ENCODE assay signal across 26 cellular contexts in the genomic region with DNA sequence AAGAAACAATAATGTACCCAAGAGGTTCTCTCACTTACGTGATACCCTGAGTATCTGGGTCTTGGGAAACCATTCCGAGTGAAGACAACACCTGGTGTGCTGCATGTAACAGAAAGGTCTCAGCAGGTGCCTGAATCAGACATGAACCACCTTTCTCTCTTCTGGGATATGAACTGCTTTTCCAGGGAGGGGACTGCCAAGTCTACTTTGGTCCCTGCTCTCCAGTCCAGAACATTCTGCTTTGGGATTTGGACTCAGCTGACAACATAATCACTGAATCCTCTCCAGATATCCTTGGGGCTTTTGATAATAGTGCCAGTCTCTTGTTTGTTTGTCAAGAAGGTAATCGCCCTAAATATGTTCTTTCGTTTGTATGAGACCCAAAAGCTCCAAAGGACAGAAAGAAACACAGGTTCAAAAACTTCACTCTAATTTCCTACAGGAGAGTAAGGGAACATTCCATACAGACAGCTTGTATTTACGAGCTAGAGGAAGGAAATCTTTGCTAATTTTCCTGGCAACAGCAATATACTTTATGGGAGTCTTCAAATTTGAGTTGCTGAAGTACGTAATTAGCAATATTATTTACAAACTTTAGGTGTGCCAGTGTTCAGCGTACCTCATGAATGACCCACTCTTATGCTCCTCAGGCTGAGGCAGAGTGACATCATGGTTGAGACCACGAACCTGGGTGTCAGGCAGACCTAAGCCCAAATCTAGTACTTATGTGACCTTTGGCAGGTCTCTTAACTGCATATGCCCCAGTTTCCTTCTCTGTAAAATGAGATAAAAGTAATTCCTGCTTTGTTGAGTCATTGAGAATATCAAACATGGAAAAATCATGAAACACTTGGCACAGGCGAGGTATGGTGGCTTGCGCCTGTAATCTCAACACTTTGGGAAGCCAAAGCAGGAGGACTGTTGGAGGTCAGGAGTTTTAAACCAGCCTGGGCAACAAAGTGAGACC. TPM values are rescaled to one million over a fixed set of nuclear protein-coding genes. Genes with fewer than 3 reads are reported as not detected.
A peak's percentile ranks its signal among the peaks of the same experiment; 100 is the strongest.
DNase-seq lines count a peak whose midpoint lies in the region; ATAC-seq, FAIRE-seq and TF ChIP-seq lines count a peak whose summit lies in the region.
"Had no signal": no experiment of that assay in that cellular context is flagged by ENCODE, and none has a peak within 500 bp of the region (broad histone marks: within the 10 kb centered on the region; RNA-seq: fewer than 3 reads in every experiment).

No MANE protein-coding gene starts in this region.

- in situ Hi-C loops in HepG2 (cut with HindIII; ENCODE audit: extremely low pct_ligation_motif_present, low pct_unique_long_range_greater_than_20kb) = no loop called here

- ATAC-seq in HepG2 = no peak
- peak in 1 of 4 donors; percentile 36 for ATAC-seq in psoas muscle
- ATAC-seq: A549; naive thymus-derived CD8-positive, alpha-beta T cell; sciatic nerve had no signal

- DNase-seq in HepG2 (ENCODE audit: low spot score) = no peak
- no peak for DNase-seq in keratinocyte (ENCODE audit: low read depth, low spot score)
- DNase-seq in psoas muscle = no peak
- no peak for DNase-seq in small intestine
- DNase-seq in activated gamma-delta T cell (lab: John Stamatoyannopoulos, UW) = no peak
- no peak for DNase-seq in NCI-H446 (lab: John Stamatoyannopoulos, UW)
- no peak for DNase-seq in mesenteric fat pad (ENCODE audit: low spot score)
- DNase-seq: activated CD4-positive, alpha-beta T cell treated with anti-CD3 and anti-CD28 coated beads for 4 hours; activated naive CD4-positive, alpha-beta T cell treated with anti-CD3 and anti-CD28 coated beads, Interleukin-2, amount 50 U/mL, for 16 hours; amygdala; DMS53; GDM1; hypothalamus; IMR-90; naive thymus-derived CD8-positive, alpha-beta T cell; NCI-H1048; NCI-H1694 treated with DMSO at 0.1 percent for 48 hours; NCI-H2171 treated with DMSO at 0.1 percent for 48 hours; NCI-H524 treated with DMSO at 0.1 percent for 48 hours; SK-N-SH; T-helper 2 cell had no signal

- no peak overlapping the region for H3K4me3 ChIP-seq in liver (ENCODE audit: low read depth in 1 of 3, low read length in 3 of 3)
- H3K4me3 ChIP-seq in HepG2 (replicated peaks in 1 of 3; ENCODE audit: insufficient read depth in 1 of 3, low read depth in 2 of 3, low read length in 3 of 3) = no peak overlapping the region
- no peak overlapping the region for H3K4me3 ChIP-seq in keratinocyte (ENCODE audit: control insufficient read depth in 2 of 3, extremely low read depth in 1 of 3, insufficient read depth in 2 of 3, low read depth in 1 of 3, low read length in 3 of 3)
- H3K4me3 ChIP-seq in psoas muscle = no peak overlapping the region
- no peak overlapping the region for H3K4me3 ChIP-seq in small intestine (ENCODE audit: low read depth in 1 of 2, low read length in 2 of 2)
- H3K4me3 ChIP-seq: A549, cardiac muscle cell, dorsolateral prefrontal cortex had no signal

- H3K27ac ChIP-seq in liver (ENCODE audit: low read depth in 1 of 2, low read length in 2 of 2) (peak overlapping the region; percentile 92 to 93), HepG2 (ENCODE audit: extremely low read length, insufficient read depth, low read length) (no peak overlapping the region), keratinocyte (ENCODE audit: control insufficient read depth, insufficient read depth, low read length) (no peak overlapping the region), psoas muscle (peak overlapping the region; percentile 41), small intestine (ENCODE audit: low read depth in 1 of 2, low read length in 1 of 2) (peak overlapping the region in 1 of 2 donors; percentile 33)
- H3K27ac ChIP-seq: cardiac muscle cell had no signal

- POLR2A ChIA-PET in HepG2 (lab: Yijun Ruan, JAX) = no interaction called here

- H3K27me3 ChIP-seq in liver (ENCODE audit: control insufficient read depth in 4 of 4, insufficient read depth in 4 of 4, low read length in 3 of 4) (no peaks in the 10 kb centered on the region), HepG2 (ENCODE audit: control insufficient read depth in 1 of 2, insufficient read depth in 2 of 2, low read length in 2 of 2) (no peaks in the 10 kb centered on the region), keratinocyte (ENCODE audit: control insufficient read depth, extremely low read depth, insufficient read depth, low read length) (no peaks in the 10 kb centered on the region), psoas muscle (ENCODE audit: insufficient read depth in 3 of 3, low read length in 2 of 3) (no peaks in the 10 kb centered on the region), small intestine (ENCODE audit: control insufficient read depth in 2 of 2, insufficient read depth in 2 of 2, low read length in 2 of 2) (no peaks in the 10 kb centered on the region)
- H3K27me3 ChIP-seq: cardiac muscle cell, dorsolateral prefrontal cortex had no signal

- no peak overlapping the region for H2AFZ ChIP-seq in HepG2 (ENCODE audit: low read length)
- peak overlapping the region; percentile 10 for H2AFZ ChIP-seq in keratinocyte (ENCODE audit: control insufficient read depth, low read length)

- FAIRE-seq in HepG2 (lab: Jason Lieb, UNC) (no peak), keratinocyte (lab: Jason Lieb, UNC) (no peak), small intestine (lab: Jason Lieb, UNC) (no peak)
- FAIRE-seq: A549 had no signal

- 43% methylated on average over 10 of the region's 10 CpGs for WGBS in liver
- 51% methylated on average over 10 of the region's 10 CpGs for whole genome bisulfite sequencing in HepG2 (ENCODE audit: low lambda C conversion rate)
- 73 to 80% (median 76%) methylated on average over 10 of the region's 10 CpGs for WGBS in psoas muscle, 3 donors
- 79 to 85% (median 80%) methylated on average over 10 of the region's 10 CpGs for WGBS in small intestine, 3 donors

- H3K4me2 ChIP-seq in HepG2 (ENCODE audit: low read depth, low read length) (no peak overlapping the region), keratinocyte (ENCODE audit: control insufficient read depth, extremely low read depth, insufficient read depth, low read depth, low read length) (no peak overlapping the region)
- H3K4me2 ChIP-seq: A549, SK-N-SH had no signal

- H3K79me2 ChIP-seq in HepG2 (ENCODE audit: insufficient read depth, low read length) (no peaks in the 10 kb centered on the region), keratinocyte (ENCODE audit: control insufficient read depth, insufficient read depth, low read length) (no peaks in the 10 kb centered on the region)

- TF ChIP-seq CTCF in liver (IDR thresholded peaks at IDR 0.05; ENCODE audit: low read depth, low read length, missing input control) (no peak), HepG2 (CRISPR knock-in tag; IDR thresholded peaks at IDR 0.05) (no peak), keratinocyte (optimal IDR thresholded peaks at IDR 0.05 in 1 of 3, IDR thresholded peaks at IDR 0.05 in 1 of 3, conservative IDR thresholded peaks at IDR 0.05 in 1 of 3; ENCODE audit: extremely low read depth in 1 of 3, insufficient read depth in 2 of 3, low read length in 3 of 3) (no peak), psoas muscle (IDR thresholded peaks at IDR 0.05) (no peak)

- BruUV-seq in HepG2 (replicated peaks; lab: Mats Ljungman, UMichigan) = no TSS peak

- dilution Hi-C loops in keratinocyte (cut with MboI; ENCODE audit: extremely low pct_ligation_motif_present, low sequenced_read_pairs) = no loop called here

- intact Hi-C loops in HepG2 (cut with micrococcal nuclease; ENCODE audit: unreplicated experiment) (no loop called here), psoas muscle (cut with DNase I) (no loop called here)

- no peak for TF ChIP-seq EP300 in HepG2 (IDR thresholded peaks at IDR 0.05; ENCODE audit: low read depth in 2 of 2, low read length in 2 of 2)
- no peak for TF ChIP-seq EP300 in HepG2 (CRISPR knock-in tag; IDR thresholded peaks at IDR 0.05; ENCODE audit: borderline replicate concordance)

- TF ChIP-seq RAD21 in liver (IDR thresholded peaks at IDR 0.05) = peak; percentile 2 to 33
- no peak for TF ChIP-seq RAD21 in HepG2 (CRISPR knock-in tag; IDR thresholded peaks at IDR 0.05)

- H3K9me1 ChIP-seq in keratinocyte (ENCODE audit: control insufficient read depth, extremely low read depth, insufficient read depth, low read length) = no peaks in the 10 kb centered on the region

- H3K9ac ChIP-seq in liver (ENCODE audit: low read depth in 1 of 2, low read length in 2 of 2) (peak overlapping the region in 1 of 2 donors; percentile 39), HepG2 (ENCODE audit: insufficient read depth, low read depth, low read length) (no peak overlapping the region), keratinocyte (ENCODE audit: control insufficient read depth, extremely low read depth, insufficient read depth, low read length) (no peak overlapping the region)
- H3K9ac ChIP-seq: SK-N-SH had no signal

- H4K20me1 ChIP-seq in HepG2 (ENCODE audit: insufficient read depth, low read length) = no peaks in the 10 kb centered on the region
- no peaks in the 10 kb centered on the region for H4K20me1 ChIP-seq in keratinocyte (ENCODE audit: control insufficient read depth, extremely low read depth, insufficient read depth, low read length)

- H3K4me1 ChIP-seq in liver (ENCODE audit: control insufficient read depth in 4 of 4, insufficient read depth in 4 of 4, low read length in 3 of 4) (peaks cover 14 to 47% (median 26%) of the 10 kb centered on the region in 4 donors), HepG2 (ENCODE audit: insufficient read depth, low read length) (peaks cover 43% of the 10 kb centered on the region), keratinocyte (ENCODE audit: control insufficient read depth, extremely low read depth, insufficient read depth, low read length) (peaks cover 29% of the 10 kb centered on the region), psoas muscle (peaks cover 8% of the 10 kb centered on the region), small intestine (ENCODE audit: control insufficient read depth in 2 of 2, insufficient read depth in 1 of 2, low read depth in 1 of 2, low read length in 1 of 2) (no peaks in the 10 kb centered on the region)

- no peaks in the 10 kb centered on the region for H3K9me3 ChIP-seq in liver (ENCODE audit: control insufficient read depth in 4 of 4, low read length in 3 of 4)
- no peaks in the 10 kb centered on the region for H3K9me3 ChIP-seq in HepG2 (ENCODE audit: low read length)
- H3K9me3 ChIP-seq in keratinocyte (ENCODE audit: control insufficient read depth, low read depth, low read length) = no peaks in the 10 kb centered on the region
- H3K9me3 ChIP-seq in psoas muscle = no peaks in the 10 kb centered on the region
- no peaks in the 10 kb centered on the region for H3K9me3 ChIP-seq in small intestine (ENCODE audit: control insufficient read depth, low read depth)
- H3K9me3 ChIP-seq: A549, SK-N-SH had no signal

- H3K36me3 ChIP-seq in liver (ENCODE audit: control insufficient read depth in 4 of 4, insufficient read depth in 3 of 4, low read depth in 1 of 4, low read length in 3 of 4) (no peaks in the 10 kb centered on the region), HepG2 (replicated peaks in 1 of 2; ENCODE audit: control insufficient read depth in 1 of 2, insufficient read depth in 2 of 2, low read length in 2 of 2) (no peaks in the 10 kb centered on the region), keratinocyte (ENCODE audit: control insufficient read depth in 2 of 2, extremely low read depth in 1 of 2, insufficient read depth in 2 of 2, low read length in 2 of 2) (no peaks in the 10 kb centered on the region), psoas muscle (ENCODE audit: insufficient read depth in 1 of 2, low read depth in 1 of 2) (no peaks in the 10 kb centered on the region), small intestine (ENCODE audit: control insufficient read depth in 2 of 2, insufficient read depth in 2 of 2, low read length in 2 of 2) (no peaks in the 10 kb centered on the region)
- H3K36me3 ChIP-seq: cardiac muscle cell had no signal

- CTCF ChIA-PET in HepG2 (lab: Yijun Ruan, JAX; ENCODE audit: low intra/inter-chr PET ratio, low total read pairs) = no interaction called here

- no peak for TF ChIP-seq POLR2A in HepG2 (IDR thresholded peaks at IDR 0.05; ENCODE audit: insufficient read depth in 1 of 2, low read depth in 2 of 2, low read length in 2 of 2)

RNA-seq across cellular contexts. Expression of gene ABLIM1, which starts 5.4 kb away (rescaled TPM):
- total RNA-seq in liver = 10 to 100 TPM; 11.3 to 31.3 TPM
- 10 to 100 TPM; 10.9 to 14.8 TPM for polyA plus RNA-seq in liver
- total RNA-seq in HepG2 (2016; rRNA removed; fragmentation: Illumina TruSeq; extraction: Trizol) = 59.4 and 98.7 TPM in 2 replicates
- 9.8 and 11.3 TPM in 2 replicates for total RNA-seq in HepG2 (2016; cell fraction: cytosol; rRNA removed; fragmentation: Illumina TruSeq; extraction: Trizol; ENCODE audit: low read depth)
- 58.9 and 89.3 TPM in 2 replicates for total RNA-seq in HepG2 (2016; cell fraction: insoluble cytoplasmic fraction; rRNA removed; fragmentation: Illumina TruSeq; extraction: Trizol)
- total RNA-seq in HepG2 (2016; cell fraction: membrane; rRNA removed; fragmentation: Illumina TruSeq; extraction: Trizol) = 46.0 and 48.9 TPM in 2 replicates
- total RNA-seq in HepG2 (2016; cell fraction: nucleus; rRNA removed; fragmentation: Illumina TruSeq; extraction: Trizol) = 51.3 and 54.7 TPM in 2 replicates
- 68.6 and 92.7 TPM in 2 replicates for polyA plus RNA-seq in HepG2 (2011; rRNA removed)
- 71.2 and 78.6 TPM in 2 replicates for polyA plus RNA-seq in HepG2 (2011; cell fraction: cytosol; rRNA removed)
- polyA plus RNA-seq in HepG2 (2011; cell fraction: nucleus; rRNA removed) = 66.0 and 78.5 TPM in 2 replicates
- 35.3 and 56.8 TPM in 2 replicates for polyA plus RNA-seq in HepG2 (2012)
- polyA plus RNA-seq in HepG2 (2016; cell fraction: cytosol; fragmentation: Illumina TruSeq; extraction: Trizol; ENCODE audit: low read depth) = 4.3 and 5.3 TPM in 2 replicates
- 63.3 and 64.1 TPM in 2 replicates for polyA plus RNA-seq in HepG2 (2016; cell fraction: insoluble cytoplasmic fraction; fragmentation: Illumina TruSeq; extraction: Trizol; ENCODE audit: low read depth)
- polyA plus RNA-seq in HepG2 (2016; cell fraction: membrane; fragmentation: Illumina TruSeq; extraction: Trizol; ENCODE audit: low read depth) = 17.7 and 19.0 TPM in 2 replicates
- polyA plus RNA-seq in HepG2 (2016; cell fraction: nucleus; fragmentation: Illumina TruSeq; extraction: Trizol; ENCODE audit: insufficient read depth, low read depth) = 43.5 and 44.5 TPM in 2 replicates
- 156 and 220 TPM in 2 replicates for polyA minus RNA-seq in HepG2 (2011; rRNA and poly(A)+ RNA removed; ENCODE audit: low replicate concordance)
- polyA minus RNA-seq in HepG2 (2011; cell fraction: cytosol; rRNA and poly(A)+ RNA removed) = 57.6 and 88.5 TPM in 2 replicates
- polyA minus RNA-seq in HepG2 (2011; cell fraction: nucleus; rRNA and poly(A)+ RNA removed) = 98.6 and 111 TPM in 2 replicates
- 47.6 to 91.7 TPM (median 55.2 TPM) in 3 replicates for polyA plus RNA-seq in keratinocyte
- polyA plus RNA-seq in keratinocyte (2011; ENCODE audit: low read depth) = 51.1 TPM
- polyA plus RNA-seq in keratinocyte (2011; cell fraction: cytosol; rRNA removed) = 61.3 and 74.1 TPM in 2 replicates
- 69.3 and 88.6 TPM in 2 replicates for polyA plus RNA-seq in keratinocyte (2011; cell fraction: nucleus; rRNA removed)
- polyA plus RNA-seq in keratinocyte (2012; ENCODE audit: low replicate concordance) = 25.7 and 67.7 TPM in 2 replicates
- polyA minus RNA-seq in keratinocyte = 76.9 to 204 TPM (median 159 TPM) in 3 replicates
- 61.8 TPM for polyA minus RNA-seq in keratinocyte (2011; cell fraction: cytosol; rRNA and poly(A)+ RNA removed)
- polyA minus RNA-seq in keratinocyte (2011; cell fraction: nucleus; rRNA and poly(A)+ RNA removed) = 73.0 and 119 TPM in 2 replicates
- 100 to 1,000 TPM in 2 of 4 donors, 10 to 100 TPM in 2; 21.8 to 183 (median 66.8) TPM for total RNA-seq in psoas muscle
- 10 to 100 TPM; 15.4 to 17.2 (median 16.5) TPM for polyA plus RNA-seq in psoas muscle
- 10 to 100 TPM; 25.7 to 41.4 (median 32.2) TPM for polyA plus RNA-seq in small intestine
- total RNA-seq in mesenteric fat pad = 103 TPM

Comparison
In these comparisons a context has a peak if more than half of its experiments do, and no peak if none do; other contexts are left out.
1. H3K27ac ChIP-seq: peak in liver (2 of 2) and psoas muscle (single experiment); none in HepG2 (single experiment) and keratinocyte (single experiment).